8 cellular contexts compared by ENCODE assay signal in the genomic region with DNA sequence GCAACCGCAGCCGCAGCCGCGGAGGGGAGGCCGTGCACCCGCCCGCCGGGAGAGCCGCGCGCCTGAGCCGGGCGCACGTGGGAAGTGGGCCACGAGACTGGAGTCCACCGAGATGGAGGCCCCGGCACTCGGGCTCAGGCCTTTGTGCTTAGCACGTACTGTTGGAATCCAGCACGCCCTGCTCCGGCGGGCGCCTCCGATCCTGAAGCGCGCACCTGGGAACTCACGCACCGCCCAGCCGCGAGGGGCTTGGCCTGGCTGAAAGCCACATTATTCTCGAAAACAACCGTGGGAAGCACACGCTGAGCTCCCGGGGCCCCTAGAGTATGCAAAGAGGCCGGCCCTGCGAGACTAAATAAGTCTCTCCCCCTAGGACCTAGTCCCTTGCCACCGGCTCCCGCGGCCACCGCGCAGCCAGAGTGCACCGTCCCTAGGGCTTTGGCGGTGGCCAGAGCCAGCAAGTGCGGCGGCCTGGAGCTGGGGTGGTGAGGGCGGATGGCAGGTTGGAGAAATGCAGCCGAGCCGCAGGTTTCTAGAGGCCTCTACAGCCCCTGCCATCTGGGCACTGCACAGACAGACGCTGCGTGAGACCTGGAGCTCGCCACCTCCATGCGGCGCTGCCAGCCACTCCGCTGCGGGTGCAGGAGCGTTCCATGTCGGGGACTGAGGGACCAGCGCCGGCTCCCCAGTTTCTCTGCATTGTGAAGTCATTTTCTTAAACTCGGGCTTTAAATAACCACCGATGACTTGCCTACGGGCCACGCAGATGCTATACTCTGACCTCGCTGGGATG. TPM values are rescaled to one million over a fixed set of nuclear protein-coding genes. Genes with fewer than 3 reads are reported as not detected.
A peak's percentile ranks its signal among the peaks of the same experiment; 100 is the strongest.
DNase-seq lines count a peak whose midpoint lies in the region; ATAC-seq, FAIRE-seq and TF ChIP-seq lines count a peak whose summit lies in the region.

No MANE protein-coding gene starts in this region.

- no peak for FAIRE-seq in D721Med (lab: Jason Lieb, UNC)

- H3K27me3 Mint-ChIP-seq in WTC11 (ENCODE audit: low read depth): peaks cover 28% of the 10 kb centered on the region

- POLR2A ChIA-PET in WTC11 (lab: Charles Lee): interaction anchor here (0.9 to 1.3 kb wide), 3 partner anchors 33 to 52 kb away, joined by 3 read pairs; partner anchors contain the start of gene LY86

- CTCF ChIA-PET in WTC11 (lab: Charles Lee): interaction anchor here (0.6 to 3.1 kb wide), 44 partner anchors 8 to 1263 kb away, joined by 3 to 28 read pairs (median 4); partner anchors contain the start of genes F13A1 and NRN1

- ATAC-seq in GM19468 (IDR thresholded peaks at IDR 0.05; ENCODE audit: extremely low read depth, unreplicated experiment): peak; percentile 12
- peak; percentile 45 for ATAC-seq in HG03571 (IDR thresholded peaks at IDR 0.05; ENCODE audit: unreplicated experiment)
- peak; percentile 59 for ATAC-seq in WTC11

- peak overlapping the region; percentile 37 for H3K4me3 ChIP-seq in suprapubic skin

- no peak for TF ChIP-seq POLR2A in suprapubic skin (IDR thresholded peaks at IDR 0.05)

- H3K4me1 Mint-ChIP-seq in WTC11: peaks cover 19% of the 10 kb centered on the region

- H3K4me1 ChIP-seq in suprapubic skin: peaks cover 13% of the 10 kb centered on the region

- TF ChIP-seq CTCF in D721Med (IDR thresholded peaks at IDR 0.05; ENCODE audit: insufficient read depth, missing control alignments) (no peak), WTC11 (IDR thresholded peaks at IDR 0.05) (no peak), suprapubic skin (IDR thresholded peaks at IDR 0.05) (no peak)

- no peak overlapping the region for H3K27ac Mint-ChIP-seq in WTC11

- peaks cover 12% of the 10 kb centered on the region for H3K9me3 Mint-ChIP-seq in WTC11

- no peak overlapping the region for H3K27ac ChIP-seq in suprapubic skin

- peak; percentile 24 for DNase-seq in D721Med (ENCODE audit: insufficient read length, low spot score)
- DNase-seq in WTC11 (ENCODE audit: low spot score): peak; percentile 62
- DNase-seq in ecto neural progenitor cell (ENCODE audit: low spot score): peak; percentile 77
- peak; percentile 37 for DNase-seq in medulla oblongata (ENCODE audit: extremely low spot score)
- no peak for DNase-seq in suprapubic skin (ENCODE audit: low spot score in 2 of 2)
- DNase-seq in cortex of kidney (lab: John Stamatoyannopoulos, UW): no peak

- TF ChIP-seq EP300 in suprapubic skin (IDR thresholded peaks at IDR 0.05): no peak

- H3K36me3 Mint-ChIP-seq in WTC11: peaks cover 9% of the 10 kb centered on the region; the same call in 1 of the 2 replicates

- peaks cover 28% of the 10 kb centered on the region for H3K27me3 ChIP-seq in suprapubic skin

- peak overlapping the region; percentile 75 for H3K4me3 Mint-ChIP-seq in WTC11

- 0% methylated on average over 4 of the region's 64 CpGs for WGBS in suprapubic skin

- H3K36me3 ChIP-seq in suprapubic skin: no peaks in the 10 kb centered on the region

- no peaks in the 10 kb centered on the region for H3K9me3 ChIP-seq in suprapubic skin

TF ChIP-seq in WTC11, 78 proteins besides CTCF, POLR2A, EP300 and RAD21:
- TF ChIP-seq FOXJ3 (CRISPR knock-in tag; IDR thresholded peaks at IDR 0.05; ENCODE audit: borderline replicate concordance): no peak
- peak; percentile 44; the same call in 1 of the 2 replicates for TF ChIP-seq USF1 (CRISPR knock-in tag; IDR thresholded peaks at IDR 0.05)
- no peak for TF ChIP-seq NR2C2 (CRISPR knock-in tag; IDR thresholded peaks at IDR 0.05)
- peak; percentile 75; the same call in 1 of the 2 replicates for TF ChIP-seq MAX (CRISPR knock-in tag; IDR thresholded peaks at IDR 0.05)
- TF ChIP-seq HMGXB4 (CRISPR knock-in tag; IDR thresholded peaks at IDR 0.05): peak; percentile 85; the same call in 1 of the 2 replicates
- no peak for TF ChIP-seq ETV6 (CRISPR knock-in tag; IDR thresholded peaks at IDR 0.05)
- no peak for TF ChIP-seq ZNF281 (CRISPR knock-in tag; IDR thresholded peaks at IDR 0.05)
- TF ChIP-seq TP53 (CRISPR knock-in tag; IDR thresholded peaks at IDR 0.05): peak; percentile 73; the same call in 1 of the 2 replicates
- TF ChIP-seq SP1 (CRISPR knock-in tag; conservative IDR thresholded peaks at IDR 0.05): no peak

RNA-seq across cellular contexts. Expression of gene LY86, which starts 42.0 kb away (rescaled TPM):
- total RNA-seq in WTC11 (2021) (0.16 to 0.21 TPM in 2 of 3 replicates, not detected in the other), suprapubic skin (1 to 10 TPM in 1 of 4 donors, not detected in 3; 1.7 TPM)

Comparison
In these comparisons a context has a peak if more than half of its experiments do, and no peak if none do; other contexts are left out.
1. DNase-seq: peak in D721Med (single experiment), WTC11 (single experiment), ecto neural progenitor cell (single experiment) and medulla oblongata (single experiment); none in suprapubic skin (0 of 2) and cortex of kidney (single experiment).
2. Peak in every context shown above with its lines, with median percentiles within 50 percentile points of each other: ATAC-seq.